11 cellular contexts compared by ENCODE assay signal in the genomic region with DNA sequence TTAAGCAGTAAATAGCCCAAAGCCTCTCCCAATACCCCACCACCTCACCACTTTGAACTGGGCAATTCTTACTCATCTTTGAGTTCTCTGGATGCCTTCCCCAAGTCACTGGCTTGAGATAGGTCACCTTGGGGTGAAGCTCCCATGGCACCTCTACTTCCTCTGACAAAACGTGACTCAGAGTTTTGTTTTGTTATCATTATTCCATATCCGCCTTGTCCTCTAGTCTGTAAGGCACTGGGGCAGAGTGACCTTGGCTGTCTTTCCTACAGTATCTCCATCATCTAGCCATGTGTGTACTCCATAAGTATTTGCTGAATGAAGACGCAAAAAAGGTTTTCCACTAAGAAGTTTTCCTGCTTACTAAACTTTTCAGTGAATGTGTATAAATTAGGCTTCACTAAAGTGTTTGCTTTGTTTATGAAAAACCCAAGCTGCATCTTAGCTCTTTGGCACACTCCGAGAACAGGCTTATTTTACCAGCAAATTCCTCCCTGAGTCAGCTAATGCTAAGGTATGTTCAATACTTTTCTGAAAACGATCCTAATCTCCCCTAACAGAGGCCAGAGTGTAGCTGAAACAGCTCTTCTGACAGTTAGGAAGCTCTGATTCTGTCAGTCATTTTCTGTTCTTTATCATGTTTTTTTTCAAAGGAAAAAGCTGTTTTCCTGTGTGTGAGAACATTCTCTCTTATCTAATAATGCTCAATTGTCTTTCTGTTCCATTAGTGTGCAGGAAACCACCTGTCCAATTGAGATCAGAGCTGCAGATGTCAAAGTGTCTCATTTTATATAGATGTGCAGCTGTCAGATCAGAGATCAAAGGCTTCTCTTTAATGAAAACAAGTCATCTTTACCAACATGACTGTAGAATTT. TPM values are rescaled to one million over a fixed set of nuclear protein-coding genes. Genes with fewer than 3 reads are reported as not detected.
DNase-seq lines count a peak whose midpoint lies in the region; ATAC-seq, FAIRE-seq and TF ChIP-seq lines count a peak whose summit lies in the region.
"Had no signal": no experiment of that assay in that cellular context is flagged by ENCODE, and none has a peak within 500 bp of the region (broad histone marks: within the 10 kb centered on the region; RNA-seq: fewer than 3 reads in every experiment).

No MANE protein-coding gene starts in this region.

- no peaks in the 10 kb centered on the region for H3K36me3 ChIP-seq in spleen
- no peaks in the 10 kb centered on the region for H3K36me3 ChIP-seq in heart left ventricle
- H3K36me3 ChIP-seq: BLaER1 treated with 17β-estradiol and CSF1 and Interleukin-3, amounts not matched to agents 10 nM and 100 nM had no signal

- ATAC-seq in activated CD4-positive, alpha-beta T cell treated with anti-CD3 and anti-CD28 coated beads for 36 hours: peak; percentile 90
- peak; percentile 94 for ATAC-seq in SK-N-SH treated with all-trans-retinoic acid at 6 μM for 48 hours
- no peak for ATAC-seq in heart left ventricle
- ATAC-seq in GM19324 (IDR thresholded peaks at IDR 0.05; ENCODE audit: low FRiP score, unreplicated experiment): no peak

- peak overlapping the region; percentile 67 for H3K27ac Mint-ChIP-seq in activated CD4-positive, alpha-beta T cell treated with anti-CD3 and anti-CD28 coated beads for 36 hours
- H3K27ac Mint-ChIP-seq: nephron progenitor cell had no signal

- H3K9me3 Mint-ChIP-seq in activated CD4-positive, alpha-beta T cell treated with anti-CD3 and anti-CD28 coated beads for 36 hours (ENCODE audit: low read depth): no peaks in the 10 kb centered on the region
- H3K9me3 Mint-ChIP-seq: nephron progenitor cell had no signal

- H3K4me1 Mint-ChIP-seq in activated CD4-positive, alpha-beta T cell treated with anti-CD3 and anti-CD28 coated beads for 36 hours: peaks cover 39% of the 10 kb centered on the region
- H3K4me1 Mint-ChIP-seq: nephron progenitor cell had no signal

- H3K36me3 Mint-ChIP-seq in activated CD4-positive, alpha-beta T cell treated with anti-CD3 and anti-CD28 coated beads for 36 hours (ENCODE audit: low read depth): no peaks in the 10 kb centered on the region

- POLR2A ChIA-PET in activated CD4-positive, alpha-beta T cell treated with anti-CD3 and anti-CD28 coated beads for 36 hours (lab: Charles Lee): interaction anchor here (0.6 to 1.1 kb wide), 3 partner anchors 86 to 221 kb away, joined by 3 to 4 read pairs (median 4); no protein-coding TSS in a partner anchor

- H3K4me1 ChIP-seq in spleen (peaks cover 3 to 42% (median 7%) of the 10 kb centered on the region in 6 donors), heart left ventricle (peaks cover 0 to 9% (median 0%) of the 10 kb centered on the region in 12 donors)

- peak; percentile 51 for DNase-seq in activated CD4-positive, alpha-beta T cell treated with anti-CD3 and anti-CD28 coated beads for 36 hours
- DNase-seq in activated CD4-positive, alpha-beta T cell treated with anti-CD3 and anti-CD28 coated beads for 1 hour: no peak
- no peak for DNase-seq in spleen
- no peak for DNase-seq in heart left ventricle
- DNase-seq in germinal center (ENCODE audit: low spot score): no peak
- DNase-seq: nephron progenitor cell had no signal

- peak; percentile 63 for FAIRE-seq in endometrium (lab: Jason Lieb, UNC)

- WGBS in spleen, 5 donors: 43 to 65% (median 56%) methylated on average over 5 of the region's 5 CpGs
- 45 to 56% (median 53%) methylated on average over 5 of the region's 5 CpGs for WGBS in heart left ventricle, 4 donors

- no peaks in the 10 kb centered on the region for H3K9me3 ChIP-seq in spleen
- H3K9me3 ChIP-seq in heart left ventricle: no peaks in the 10 kb centered on the region

- TF ChIP-seq CTCF in spleen (IDR thresholded peaks at IDR 0.05 in 8 of 11, conservative IDR thresholded peaks at IDR 0.05 in 3 of 11): no peak
- TF ChIP-seq CTCF in heart left ventricle (IDR thresholded peaks at IDR 0.05): no peak

- CTCF ChIA-PET in activated CD4-positive, alpha-beta T cell treated with anti-CD3 and anti-CD28 coated beads for 36 hours (lab: Charles Lee): interaction anchor here (1.0 to 2.5 kb wide), 5 partner anchors 9 to 240 kb away, joined by 3 to 9 read pairs (median 6); a partner anchor contains a TSS

- H3K4me3 ChIP-seq in spleen (no peak overlapping the region), heart left ventricle (no peak overlapping the region)
- H3K4me3 ChIP-seq: BLaER1 treated with 17β-estradiol and CSF1 and Interleukin-3, amounts not matched to agents 10 nM and 100 nM had no signal

- H3K27me3 ChIP-seq in spleen (replicated peaks in 1 of 7): no peaks in the 10 kb centered on the region
- H3K27me3 ChIP-seq in heart left ventricle: no peaks in the 10 kb centered on the region
- H3K27me3 ChIP-seq: BLaER1 treated with 17β-estradiol and CSF1 and Interleukin-3, amounts not matched to agents 10 nM and 100 nM had no signal

- TF ChIP-seq POLR2A in spleen (IDR thresholded peaks at IDR 0.05) (no peak), heart left ventricle (IDR thresholded peaks at IDR 0.05) (no peak)

- intact Hi-C loops in activated CD4-positive, alpha-beta T cell treated with anti-CD3 and anti-CD28 coated beads for 36 hours (cut with DNase I, micrococcal nuclease): loop anchor here (1.0 to 2.0 kb wide), 3 partner anchors 18 to 86 kb away; no protein-coding TSS in a partner anchor
- intact Hi-C loops in spleen (cut with DNase I; ENCODE audit: low total_unique reads): no loop called here
- intact Hi-C loops in heart left ventricle (cut with DNase I): no loop called here

- peak overlapping the region; percentile 2 for H3K4me3 Mint-ChIP-seq in activated CD4-positive, alpha-beta T cell treated with anti-CD3 and anti-CD28 coated beads for 36 hours
- H3K4me3 Mint-ChIP-seq: nephron progenitor cell had no signal

- peak overlapping the region; percentile 33 to 71 (median 62) for H3K27ac ChIP-seq in spleen
- peak overlapping the region in 1 of 12 donors; percentile 30 for H3K27ac ChIP-seq in heart left ventricle
- H3K27ac ChIP-seq: BLaER1 treated with 17β-estradiol and CSF1 and Interleukin-3, amounts not matched to agents 10 nM and 100 nM; KMS-11 had no signal

- no peaks in the 10 kb centered on the region for H3K27me3 Mint-ChIP-seq in activated CD4-positive, alpha-beta T cell treated with anti-CD3 and anti-CD28 coated beads for 36 hours

TF ChIP-seq in SK-N-SH treated with all-trans-retinoic acid at 6 μM for 48 hours, 23 proteins besides CTCF, POLR2A, EP300 and RAD21 (continues in another document):
- TF ChIP-seq, protein P1, sequence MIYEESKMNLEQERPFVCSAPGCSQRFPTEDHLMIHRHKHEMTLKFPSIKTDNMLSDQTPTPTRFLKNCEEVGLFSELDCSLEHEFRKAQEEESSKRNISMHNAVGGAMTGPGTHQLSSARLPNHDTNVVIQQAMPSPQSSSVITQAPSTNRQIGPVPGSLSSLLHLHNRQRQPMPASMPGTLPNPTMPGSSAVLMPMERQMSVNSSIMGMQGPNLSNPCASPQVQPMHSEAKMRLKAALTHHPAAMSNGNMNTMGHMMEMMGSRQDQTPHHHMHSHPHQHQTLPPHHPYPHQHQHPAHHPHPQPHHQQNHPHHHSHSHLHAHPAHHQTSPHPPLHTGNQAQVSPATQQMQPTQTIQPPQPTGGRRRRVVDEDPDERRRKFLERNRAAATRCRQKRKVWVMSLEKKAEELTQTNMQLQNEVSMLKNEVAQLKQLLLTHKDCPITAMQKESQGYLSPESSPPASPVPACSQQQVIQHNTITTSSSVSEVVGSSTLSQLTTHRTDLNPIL (CRISPR knock-in tag; IDR thresholded peaks at IDR 0.05; ENCODE audit: low read depth): 0 out of 2 replicates have a peak, but pooled peaks have one; percentile 15
- TF ChIP-seq ISL1 (CRISPR knock-in tag; IDR thresholded peaks at IDR 0.05) (peak; percentile 90), RARB (CRISPR knock-in tag; IDR thresholded peaks at IDR 0.05) (no peak), ZFP30 (CRISPR knock-in tag; IDR thresholded peaks at IDR 0.05) (no peak), ZNF8 (CRISPR knock-in tag; IDR thresholded peaks at IDR 0.05) (0 out of 2 replicates have a peak, but pooled peaks have one; percentile 11)
- TF ChIP-seq, protein P2, sequence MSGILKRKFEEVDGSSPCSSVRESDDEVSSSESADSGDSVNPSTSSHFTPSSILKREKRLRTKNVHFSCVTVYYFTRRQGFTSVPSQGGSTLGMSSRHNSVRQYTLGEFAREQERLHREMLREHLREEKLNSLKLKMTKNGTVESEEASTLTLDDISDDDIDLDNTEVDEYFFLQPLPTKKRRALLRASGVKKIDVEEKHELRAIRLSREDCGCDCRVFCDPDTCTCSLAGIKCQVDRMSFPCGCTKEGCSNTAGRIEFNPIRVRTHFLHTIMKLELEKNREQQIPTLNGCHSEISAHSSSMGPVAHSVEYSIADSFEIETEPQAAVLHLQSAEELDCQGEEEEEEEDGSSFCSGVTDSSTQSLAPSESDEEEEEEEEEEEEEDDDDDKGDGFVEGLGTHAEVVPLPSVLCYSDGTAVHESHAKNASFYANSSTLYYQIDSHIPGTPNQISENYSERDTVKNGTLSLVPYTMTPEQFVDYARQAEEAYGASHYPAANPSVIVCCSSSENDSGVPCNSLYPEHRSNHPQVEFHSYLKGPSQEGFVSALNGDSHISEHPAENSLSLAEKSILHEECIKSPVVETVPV (CRISPR knock-in tag; IDR thresholded peaks at IDR 0.05): no peak

RNA-seq across cellular contexts. Expression of a gene that starts 30.2 kb away (rescaled TPM):
- total RNA-seq in activated CD4-positive, alpha-beta T cell treated with anti-CD3 and anti-CD28 coated beads for 36 hours: 10 to 100 TPM; 18.4 to 23.6 TPM
- total RNA-seq in spleen (10 to 100 TPM; 14.9 to 33.6 (median 25.7) TPM), heart left ventricle (10 to 100 TPM in 1 of 9 donors, 1 to 10 TPM in 8; 1.6 to 10.2 (median 5.6) TPM)
- polyA plus RNA-seq in spleen (1 to 10 TPM; 4.6 to 6.5 (median 5.0) TPM), heart left ventricle (1 to 10 TPM; 1.0 to 6.1 TPM)

Comparison
In these comparisons a context has a peak if more than half of its experiments do, and no peak if none do; other contexts are left out.
1. ATAC-seq: peak in activated CD4-positive, alpha-beta T cell treated with anti-CD3 and anti-CD28 coated beads for 36 hours (single experiment) and SK-N-SH treated with all-trans-retinoic acid at 6 μM for 48 hours (single experiment); none in heart left ventricle (0 of 4) and GM19324 (single experiment).
2. intact Hi-C loops: an anchor here in activated CD4-positive, alpha-beta T cell treated with anti-CD3 and anti-CD28 coated beads for 36 hours (1.0 to 2.0 kb wide); none called in spleen and heart left ventricle.